In the genomic region with DNA sequence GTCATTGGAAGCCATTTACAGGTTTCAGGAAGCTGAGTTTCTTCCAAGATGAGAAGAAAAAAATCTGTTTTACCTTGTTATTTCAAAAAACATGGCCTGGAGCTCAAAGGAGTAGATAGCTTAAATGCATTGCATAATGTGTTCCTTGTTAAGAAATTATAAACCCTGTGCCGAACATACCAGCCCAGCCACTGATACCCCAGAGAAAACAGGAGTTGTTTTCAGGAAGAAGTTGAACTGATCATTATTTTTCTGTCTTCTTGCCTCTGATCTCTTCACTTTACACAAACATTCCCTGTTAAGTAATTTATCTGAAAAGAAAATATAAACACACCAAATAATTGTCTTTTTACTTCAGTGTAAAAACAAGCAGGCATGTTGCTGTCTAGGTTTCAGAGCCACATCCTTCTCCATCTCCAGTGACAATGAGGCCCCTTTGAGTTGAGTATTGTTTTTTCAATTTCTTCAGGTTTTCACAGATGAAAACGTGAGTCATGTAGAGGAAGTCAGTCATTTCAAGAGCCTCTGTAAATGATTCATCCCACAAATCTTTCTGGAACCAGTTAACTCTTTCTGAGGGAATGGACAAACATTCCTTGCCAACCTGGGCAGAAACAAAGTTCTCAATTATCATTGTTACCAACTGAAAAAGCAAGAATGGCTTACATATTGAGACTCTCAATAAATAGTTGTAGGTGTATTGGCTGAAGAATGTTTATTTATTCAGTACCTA, we compare ENCODE assay signal across 11 cellular contexts.
DNase-seq lines count a peak whose midpoint lies in the region; ATAC-seq and TF ChIP-seq lines count a peak whose summit lies in the region.
"Had no signal": no experiment of that assay in that cellular context is flagged by ENCODE, and none has a peak within 500 bp of the region (broad histone marks: within the 10 kb centered on the region; RNA-seq: fewer than 3 reads in every experiment).

No MANE protein-coding gene starts in this region.

- no peaks in the 10 kb centered on the region for H3K79me2 ChIP-seq in GM23338 (replicated peaks; ENCODE audit: insufficient read depth)

- H3K36me3 ChIP-seq in Caco-2 (ENCODE audit: control insufficient read depth, insufficient read depth, low read length) (no peaks in the 10 kb centered on the region; the same call in 1 of the 2 replicates), mesodermal cell (ENCODE audit: control insufficient read depth, insufficient read depth, low read length) (no peaks in the 10 kb centered on the region), GM23338 (ENCODE audit: insufficient read depth) (peaks cover 14% of the 10 kb centered on the region)
- H3K36me3 ChIP-seq: tibial artery had no signal

- peaks cover 59% of the 10 kb centered on the region for H3K9me3 Mint-ChIP-seq in Caco-2 (ENCODE audit: unreplicated experiment)
- peaks cover 71% of the 10 kb centered on the region for H3K9me3 Mint-ChIP-seq in GM23338

- H3F3A ChIP-seq in GM23338 (replicated peaks; ENCODE audit: low read depth): no peaks in the 10 kb centered on the region

- intact Hi-C loops in Caco-2 (cut with micrococcal nuclease; ENCODE audit: unreplicated experiment): loop anchor here (5.0 kb wide), 1 partner anchor 129 kb away; no protein-coding TSS in a partner anchor

- 0 out of 2 replicates have a peak, but pooled peaks cover 7% of the 10 kb centered on the region for H3K9me2 ChIP-seq in GM23338 (ENCODE audit: insufficient read depth)

- H3K9me3 ChIP-seq in Caco-2 (peaks cover 9% of the 10 kb centered on the region), mesodermal cell (ENCODE audit: control insufficient read depth, low read length) (peaks cover 15% of the 10 kb centered on the region)
- H3K9me3 ChIP-seq: tibial artery had no signal

- H3K4me2 ChIP-seq in GM23338: no peak overlapping the region

- CTCF ChIA-PET in Caco-2 (lab: Charles Lee): no interaction called here

- POLR2A ChIA-PET in Caco-2 (lab: Charles Lee): no interaction called here

- H3K27me3 ChIP-seq in Caco-2 (replicated peaks; ENCODE audit: control insufficient read depth, insufficient read depth, low read length) (no peaks in the 10 kb centered on the region), GM23338 (ENCODE audit: insufficient read depth) (no peaks in the 10 kb centered on the region)
- H3K27me3 ChIP-seq: tibial artery had no signal

- H3K4me3 ChIP-seq in Caco-2 (ENCODE audit: low read depth, low read length) (no peak overlapping the region), mesodermal cell (ENCODE audit: extremely low read depth, insufficient read depth, low read length, poor library complexity, severe bottlenecking) (no peak overlapping the region), GM23338 (no peak overlapping the region)
- H3K4me3 ChIP-seq: tibial artery had no signal

- BruUV-seq in Caco-2 (replicated peaks; lab: Mats Ljungman, UMichigan): no TSS peak

- no peak overlapping the region for H2AFZ ChIP-seq in GM23338

- no CpG with 5 or more reads among the region's 2 CpGs for WGBS in mesodermal cell (ENCODE audit: insufficient coverage in 2 of 2), 2 experiments

- peak overlapping the region; percentile 83 for H3K27ac Mint-ChIP-seq in Caco-2 (ENCODE audit: unreplicated experiment)
- no peak overlapping the region for H3K27ac Mint-ChIP-seq in GM23338

- H3K4me1 Mint-ChIP-seq in Caco-2 (ENCODE audit: low read depth, unreplicated experiment): peaks cover 13% of the 10 kb centered on the region
- H3K4me1 Mint-ChIP-seq in GM23338: peaks cover 2% of the 10 kb centered on the region; the same call in 1 of the 3 replicates

- H3K27me3 Mint-ChIP-seq in Caco-2 (ENCODE audit: insufficient read depth, unreplicated experiment) (no peaks in the 10 kb centered on the region), GM23338 (ENCODE audit: insufficient read depth, low read depth, poor library complexity) (no peaks in the 10 kb centered on the region)

- H3K4me1 ChIP-seq in Caco-2 (peaks cover 16% of the 10 kb centered on the region), mesodermal cell (ENCODE audit: control insufficient read depth, insufficient read depth, low read length, poor library complexity, severe bottlenecking) (peaks cover 22% of the 10 kb centered on the region), GM23338 (ENCODE audit: insufficient read depth) (no peaks in the 10 kb centered on the region)
- H3K4me1 ChIP-seq: tibial artery had no signal

- H3K36me3 Mint-ChIP-seq in Caco-2 (ENCODE audit: insufficient read depth, unreplicated experiment): peaks cover 6% of the 10 kb centered on the region
- H3K36me3 Mint-ChIP-seq in GM23338 (ENCODE audit: low read depth): peaks cover 70% of the 10 kb centered on the region

- DNase-seq in Caco-2 (peak in 1 of 2 experiments; percentile 29), amniotic stem cell (lab: John Stamatoyannopoulos, UW) (peak; percentile 61), GDM1 (lab: John Stamatoyannopoulos, UW) (no peak), GM23338 (ENCODE audit: low spot score) (no peak)
- no peak for DNase-seq in activated CD4-positive, alpha-beta T cell treated with anti-CD3 and anti-CD28 coated beads, Interleukin-2, amount 50 U/mL, for 1 hour
- DNase-seq: activated naive CD4-positive, alpha-beta T cell treated with Interleukin-2 at 50 U/mL for 16 hours; DMS153; tibial artery had no signal

- no peaks in the 10 kb centered on the region for H4K20me1 ChIP-seq in GM23338 (replicated peaks; ENCODE audit: insufficient read depth)

- H3K4me3 Mint-ChIP-seq in Caco-2 (ENCODE audit: unreplicated experiment): no peak overlapping the region
- no peak overlapping the region for H3K4me3 Mint-ChIP-seq in GM23338

- ATAC-seq in HG03196 (IDR thresholded peaks at IDR 0.05; ENCODE audit: unreplicated experiment) (peak; percentile 67), HG02678 (IDR thresholded peaks at IDR 0.05; ENCODE audit: unreplicated experiment) (no peak), GM23338 (no peak)

- TF ChIP-seq CTCF in Caco-2 (IDR thresholded peaks at IDR 0.05; ENCODE audit: insufficient read depth in 1 of 2, low read depth in 1 of 2, low read length in 1 of 2, severe bottlenecking in 1 of 2, unreplicated experiment in 1 of 2) (no peak), GM23338 (conservative IDR thresholded peaks at IDR 0.05; ENCODE audit: low read depth in 2 of 2) (no peak)

- peak overlapping the region; percentile 92 for H3K27ac ChIP-seq in mesodermal cell (ENCODE audit: low read depth, low read length, severe bottlenecking)
- no peak overlapping the region for H3K27ac ChIP-seq in GM23338 (ENCODE audit: low read depth)
- H3K27ac ChIP-seq: tibial artery had no signal

TF ChIP-seq in GM23338, 12 proteins besides CTCF, POLR2A, EP300 and RAD21 (continues in another document):
- TF ChIP-seq ETS1 (IDR thresholded peaks at IDR 0.05): no peak
- TF ChIP-seq ZNF114 (CRISPR knock-in tag; IDR thresholded peaks at IDR 0.05): no peak
- no peak for TF ChIP-seq NANOG (IDR thresholded peaks at IDR 0.05; ENCODE audit: borderline replicate concordance)
